Comparison of ENCODE assay signal across 18 cellular contexts in genomic region chr2:172919732-172920131, GRCh38.
DNase-seq lines count a peak whose midpoint lies in the region; ATAC-seq lines count a peak whose summit lies in the region.
"Had no signal": no experiment of that assay in that cellular context is flagged by ENCODE, and none has a peak within 500 bp of the region (broad histone marks: within the 10 kb centered on the region; RNA-seq: fewer than 3 reads in every experiment).

No MANE protein-coding gene starts in this region.

- ATAC-seq in GM18511 (IDR thresholded peaks at IDR 0.05; ENCODE audit: unreplicated experiment) (peak; percentile 81), GM21367 (IDR thresholded peaks at IDR 0.05; ENCODE audit: unreplicated experiment) (peak; percentile 80), HG02938 (IDR thresholded peaks at IDR 0.05; ENCODE audit: unreplicated experiment) (peak; percentile 64)
- ATAC-seq: left lobe of liver, WTC11 had no signal

- peak; percentile 49 for DNase-seq in MV-4-11 (lab: John Stamatoyannopoulos, UW)
- no peak for DNase-seq in SKM-1 (lab: John Stamatoyannopoulos, UW; ENCODE audit: unreplicated experiment)
- no peak for DNase-seq in NCI-H2029 treated with DMSO at 0.1 percent for 48 hours (lab: John Stamatoyannopoulos, UW)
- DNase-seq in RKO (ENCODE audit: low spot score): no peak
- DNase-seq in NCI-H2227 treated with DMSO at 0.1 percent for 48 hours (lab: John Stamatoyannopoulos, UW): no peak
- DNase-seq: activated CD8-positive, alpha-beta memory T cell treated with anti-CD3 and anti-CD28 coated beads, Interleukin-2, amount 50 U/mL, for 4 hours; activated naive CD8-positive, alpha-beta T cell treated with anti-CD3 and anti-CD28 coated beads, Interleukin-2, amount 10 ng/mL, durations not matched to agents 7 days and 5 days; DMS79; KG1; naive B cell; NCI-H2081 treated with DMSO at 0.1 percent for 48 hours; NK-92 treated with Interleukin-12 subunit alpha and Interleukin-12 subunit beta, amount 100 ng/mL, for 24 hours; stimulated activated CD4-positive, alpha-beta T cell treated with anti-CD3 and anti-CD28 coated beads, Interleukin-2, amount 100 ng/mL, for 24 hours had no signal
